10 cellular contexts compared by ENCODE assay signal in the genomic region with DNA sequence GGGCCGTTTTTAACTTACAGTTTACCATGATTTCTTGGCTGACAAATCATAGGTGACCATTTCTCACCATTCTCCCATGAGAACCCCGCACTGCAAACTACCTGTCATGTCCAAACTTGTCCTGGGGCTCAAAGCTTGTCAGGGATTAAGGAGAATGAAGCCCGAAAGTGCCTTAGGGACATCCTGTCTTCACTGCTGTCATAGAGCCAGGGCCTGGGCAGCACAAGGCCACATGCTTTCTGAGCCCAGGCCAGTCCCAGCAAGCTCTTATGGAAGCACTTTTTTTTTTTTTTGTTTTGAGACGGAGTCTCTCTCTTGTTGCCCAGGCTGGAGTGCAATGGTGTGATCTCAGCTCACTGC. TPM values are rescaled to one million over a fixed set of nuclear protein-coding genes. Genes with fewer than 3 reads are reported as not detected.
DNase-seq lines count a peak whose midpoint lies in the region; ATAC-seq and TF ChIP-seq lines count a peak whose summit lies in the region.
"Had no signal": no experiment of that assay in that cellular context is flagged by ENCODE, and none has a peak within 500 bp of the region (broad histone marks: within the 10 kb centered on the region; RNA-seq: fewer than 3 reads in every experiment).

No MANE protein-coding gene starts in this region.

- no peak for TF ChIP-seq CTCF in testis (IDR thresholded peaks at IDR 0.05)

- H3K27ac ChIP-seq in right cardiac atrium (ENCODE audit: low read length) (no peak overlapping the region), testis (peak overlapping the region in 1 of 2 donors; percentile 28)

- no peaks in the 10 kb centered on the region for H3K27me3 Mint-ChIP-seq in activated T-cell treated with anti-CD3 and anti-CD28 coated beads, Interleukin-2, amount 50 U/mL, for 72 hours (ENCODE audit: low read depth)
- no peaks in the 10 kb centered on the region for H3K27me3 Mint-ChIP-seq in activated T-helper 2 cell treated with anti-CD3 and anti-CD28 coated beads, Interferon-gamma antibody, Interleukin-2, Interleukin-4, amounts not matched to agents 10 μg/mL and 5 μg/mL and 100 μg/mL, durations not matched to agents 14 hours and 24 hours and 36 hours (ENCODE audit: low read depth)
- H3K27me3 Mint-ChIP-seq: naive B cell had no signal

- H3K9me3 ChIP-seq in right cardiac atrium (ENCODE audit: control insufficient read depth, low read length): no peaks in the 10 kb centered on the region
- no peaks in the 10 kb centered on the region for H3K9me3 ChIP-seq in testis

- peaks cover 7 to 22% of the 10 kb centered on the region in 2 donors for H3K36me3 Mint-ChIP-seq in activated T-cell treated with anti-CD3 and anti-CD28 coated beads, Interleukin-2, amount 50 U/mL, for 72 hours (ENCODE audit: insufficient read depth in 2 of 2)
- H3K36me3 Mint-ChIP-seq in activated T-helper 2 cell treated with anti-CD3 and anti-CD28 coated beads, Interferon-gamma antibody, Interleukin-2, Interleukin-4, amounts not matched to agents 10 μg/mL and 5 μg/mL and 100 μg/mL, durations not matched to agents 14 hours and 24 hours and 36 hours (ENCODE audit: low read depth): peaks cover 54% of the 10 kb centered on the region

- no peaks in the 10 kb centered on the region for H3K9me3 Mint-ChIP-seq in activated T-cell treated with anti-CD3 and anti-CD28 coated beads, Interleukin-2, amount 50 U/mL, for 72 hours
- no peaks in the 10 kb centered on the region for H3K9me3 Mint-ChIP-seq in activated T-helper 2 cell treated with anti-CD3 and anti-CD28 coated beads, Interferon-gamma antibody, Interleukin-2, Interleukin-4, amounts not matched to agents 10 μg/mL and 5 μg/mL and 100 μg/mL, durations not matched to agents 14 hours and 24 hours and 36 hours
- H3K9me3 Mint-ChIP-seq: naive B cell had no signal

- H3K4me3 ChIP-seq in right cardiac atrium (ENCODE audit: low read length) (no peak overlapping the region), testis (no peak overlapping the region)

- no peaks in the 10 kb centered on the region for H3K27me3 ChIP-seq in right cardiac atrium (ENCODE audit: control insufficient read depth, insufficient read depth)
- H3K27me3 ChIP-seq in testis: no peaks in the 10 kb centered on the region

- peak overlapping the region; percentile 34 for H3K27ac Mint-ChIP-seq in activated T-cell treated with anti-CD3 and anti-CD28 coated beads, Interleukin-2, amount 50 U/mL, for 72 hours
- peak overlapping the region; percentile 74 for H3K27ac Mint-ChIP-seq in activated T-helper 2 cell treated with anti-CD3 and anti-CD28 coated beads, Interferon-gamma antibody, Interleukin-2, Interleukin-4, amounts not matched to agents 10 μg/mL and 5 μg/mL and 100 μg/mL, durations not matched to agents 14 hours and 24 hours and 36 hours

- TF ChIP-seq POLR2A in testis (IDR thresholded peaks at IDR 0.05): no peak

- WGBS in right cardiac atrium: 58% methylated on average over 4 of the region's 4 CpGs
- 34 to 48% methylated on average over 4 of the region's 4 CpGs for WGBS in testis, 2 donors

- no peak for DNase-seq in activated T-cell treated with anti-CD3 and anti-CD28 coated beads, Interleukin-2, amount 50 U/mL, for 72 hours
- no peak for DNase-seq in activated T-cell treated with anti-CD3 and anti-CD28 coated beads, Interleukin-2, amount 50 U/mL, for 48 hours
- DNase-seq in activated T-helper 2 cell treated with anti-CD3 and anti-CD28 coated beads, Interferon-gamma antibody, Interleukin-2, Interleukin-4, amounts not matched to agents 10 μg/mL and 5 μg/mL and 100 μg/mL, durations not matched to agents 14 hours and 24 hours and 36 hours (ENCODE audit: low spot score): no peak
- DNase-seq in right cardiac atrium (peak in 2 of 3 donors; percentile 39 to 65), testis (peak; percentile 61), NCI-H1092 (lab: John Stamatoyannopoulos, UW) (no peak), SIG-M5 treated with dmso at 0.1 percent for 504 hours (lab: John Stamatoyannopoulos, UW; ENCODE audit: unreplicated experiment) (no peak)
- DNase-seq: naive B cell, SHP77 had no signal

- H3K4me3 Mint-ChIP-seq in activated T-cell treated with anti-CD3 and anti-CD28 coated beads, Interleukin-2, amount 50 U/mL, for 72 hours: peak overlapping the region; percentile 15 to 34
- H3K4me3 Mint-ChIP-seq in activated T-helper 2 cell treated with anti-CD3 and anti-CD28 coated beads, Interferon-gamma antibody, Interleukin-2, Interleukin-4, amounts not matched to agents 10 μg/mL and 5 μg/mL and 100 μg/mL, durations not matched to agents 14 hours and 24 hours and 36 hours (ENCODE audit: low read depth): peak overlapping the region; percentile 26

- H3K4me1 Mint-ChIP-seq in activated T-cell treated with anti-CD3 and anti-CD28 coated beads, Interleukin-2, amount 50 U/mL, for 72 hours (ENCODE audit: low read depth): peaks cover 89% of the 10 kb centered on the region
- peaks cover 69% of the 10 kb centered on the region for H3K4me1 Mint-ChIP-seq in activated T-helper 2 cell treated with anti-CD3 and anti-CD28 coated beads, Interferon-gamma antibody, Interleukin-2, Interleukin-4, amounts not matched to agents 10 μg/mL and 5 μg/mL and 100 μg/mL, durations not matched to agents 14 hours and 24 hours and 36 hours (ENCODE audit: low read depth)

- no peaks in the 10 kb centered on the region for H3K36me3 ChIP-seq in testis (ENCODE audit: low read depth, missing control alignments)

- intact Hi-C loops in activated T-helper 2 cell treated with anti-CD3 and anti-CD28 coated beads, Interferon-gamma antibody, Interleukin-2, Interleukin-4, amounts not matched to agents 10 μg/mL and 5 μg/mL and 100 μg/mL, durations not matched to agents 14 hours and 24 hours and 36 hours (cut with micrococcal nuclease): loop anchor here (2.0 kb wide), 1 partner anchor 33 kb away; a partner anchor contains a TSS
- intact Hi-C loops in right cardiac atrium (cut with DNase I): no loop called here
- intact Hi-C loops in testis (cut with DNase I; ENCODE audit: low total_unique reads): no loop called here

- H3K4me1 ChIP-seq in right cardiac atrium (ENCODE audit: control insufficient read depth, insufficient read depth, low read length) (peaks cover 2% of the 10 kb centered on the region), testis (no peaks in the 10 kb centered on the region)

- ATAC-seq in activated T-cell treated with anti-CD3 and anti-CD28 coated beads, Interleukin-2, amount 50 U/mL, for 72 hours (replicated peaks in 1 of 2): no peak
- peak; percentile 49 to 74 for ATAC-seq in right cardiac atrium
- no peak for ATAC-seq in HG03439 (IDR thresholded peaks at IDR 0.05; ENCODE audit: unreplicated experiment)

RNA-seq across cellular contexts. Expression of a gene that starts 33.9 kb away (rescaled TPM):
- 100 to 1,000 TPM in 1 of 2 donors, 10 to 100 TPM in 1; 94.2 to 109 TPM for total RNA-seq in activated T-cell treated with anti-CD3 and anti-CD28 coated beads, Interleukin-2, amount 50 U/mL, for 72 hours
- 61.3 and 61.7 TPM in 2 replicates for total RNA-seq in activated T-helper 2 cell treated with anti-CD3 and anti-CD28 coated beads, Interferon-gamma antibody, Interleukin-2, Interleukin-4, amounts not matched to agents 10 μg/mL and 5 μg/mL and 100 μg/mL, durations not matched to agents 14 hours and 24 hours and 36 hours
- total RNA-seq in right cardiac atrium: 10 to 100 TPM; 26.4 to 37.0 (median 32.4) TPM
- polyA plus RNA-seq in right cardiac atrium: 32.8 TPM
- total RNA-seq in testis: 10 to 100 TPM; 85.4 to 95.1 TPM
- 57.6 TPM for polyA plus RNA-seq in testis (ENCODE audit: insufficient read depth, low read depth, low replicate concordance)

RNA-seq across cellular contexts. Expression of a gene that starts 54.9 kb away (rescaled TPM):
- total RNA-seq in activated T-cell treated with anti-CD3 and anti-CD28 coated beads, Interleukin-2, amount 50 U/mL, for 72 hours: under 1 TPM; 0.36 to 0.76 TPM
- 0.30 and 0.52 TPM in 2 replicates for total RNA-seq in activated T-helper 2 cell treated with anti-CD3 and anti-CD28 coated beads, Interferon-gamma antibody, Interleukin-2, Interleukin-4, amounts not matched to agents 10 μg/mL and 5 μg/mL and 100 μg/mL, durations not matched to agents 14 hours and 24 hours and 36 hours
- total RNA-seq in right cardiac atrium: 1 to 10 TPM; 4.5 to 6.5 (median 5.0) TPM
- polyA plus RNA-seq in right cardiac atrium: 3.2 TPM
- 10 to 100 TPM in 1 of 2 donors, 1 to 10 TPM in 1; 6.9 to 12.0 TPM for total RNA-seq in testis
- polyA plus RNA-seq in testis (ENCODE audit: insufficient read depth, low read depth, low replicate concordance): 8.7 TPM

RNA-seq across cellular contexts. Expression of a gene that starts 55.1 kb away (rescaled TPM):
- total RNA-seq in activated T-cell treated with anti-CD3 and anti-CD28 coated beads, Interleukin-2, amount 50 U/mL, for 72 hours: 100 to 1,000 TPM; 595 to 606 TPM
- total RNA-seq in activated T-helper 2 cell treated with anti-CD3 and anti-CD28 coated beads, Interferon-gamma antibody, Interleukin-2, Interleukin-4, amounts not matched to agents 10 μg/mL and 5 μg/mL and 100 μg/mL, durations not matched to agents 14 hours and 24 hours and 36 hours: 442 and 450 TPM in 2 replicates
- total RNA-seq in right cardiac atrium: 1 to 10 TPM in 3 of 4 donors, under 1 TPM in 1; 0.91 to 3.0 (median 2.2) TPM
- 0.70 TPM for polyA plus RNA-seq in right cardiac atrium
- 1 to 10 TPM in 1 of 2 donors, under 1 TPM in 1; 0.63 to 1.7 TPM for total RNA-seq in testis
- 2.5 TPM for polyA plus RNA-seq in testis (ENCODE audit: insufficient read depth, low read depth, low replicate concordance)

Comparison
In these comparisons a context has a peak if more than half of its experiments do, and no peak if none do; other contexts are left out.
1. ATAC-seq: peak in right cardiac atrium (2 of 2); none in activated T-cell treated with anti-CD3 and anti-CD28 coated beads, Interleukin-2, amount 50 U/mL, for 72 hours (0 of 2) and HG03439 (single experiment).
2. DNase-seq: peak in right cardiac atrium (2 of 3) and testis (single experiment); none in activated T-cell treated with anti-CD3 and anti-CD28 coated beads, Interleukin-2, amount 50 U/mL, for 72 hours (0 of 2), activated T-cell treated with anti-CD3 and anti-CD28 coated beads, Interleukin-2, amount 50 U/mL, for 48 hours (0 of 2), activated T-helper 2 cell treated with anti-CD3 and anti-CD28 coated beads, Interferon-gamma antibody, Interleukin-2, Interleukin-4, amounts not matched to agents 10 μg/mL and 5 μg/mL and 100 μg/mL, durations not matched to agents 14 hours and 24 hours and 36 hours (single experiment), NCI-H1092 (single experiment) and SIG-M5 treated with dmso at 0.1 percent for 504 hours (single experiment).
3. RNA of a gene that starts 55.1 kb away (total RNA-seq): 595 to 606 TPM in activated T-cell treated with anti-CD3 and anti-CD28 coated beads, Interleukin-2, amount 50 U/mL, for 72 hours and 442 to 450 TPM in activated T-helper 2 cell treated with anti-CD3 and anti-CD28 coated beads, Interferon-gamma antibody, Interleukin-2, Interleukin-4, amounts not matched to agents 10 μg/mL and 5 μg/mL and 100 μg/mL, durations not matched to agents 14 hours and 24 hours and 36 hours; 0.91 to 3.0 TPM in right cardiac atrium and 0.63 to 1.7 TPM in testis; every median in the first group is over 100 times any median in the second.